Comparison of ENCODE assay signal across 1 cellular context in the genomic region with DNA sequence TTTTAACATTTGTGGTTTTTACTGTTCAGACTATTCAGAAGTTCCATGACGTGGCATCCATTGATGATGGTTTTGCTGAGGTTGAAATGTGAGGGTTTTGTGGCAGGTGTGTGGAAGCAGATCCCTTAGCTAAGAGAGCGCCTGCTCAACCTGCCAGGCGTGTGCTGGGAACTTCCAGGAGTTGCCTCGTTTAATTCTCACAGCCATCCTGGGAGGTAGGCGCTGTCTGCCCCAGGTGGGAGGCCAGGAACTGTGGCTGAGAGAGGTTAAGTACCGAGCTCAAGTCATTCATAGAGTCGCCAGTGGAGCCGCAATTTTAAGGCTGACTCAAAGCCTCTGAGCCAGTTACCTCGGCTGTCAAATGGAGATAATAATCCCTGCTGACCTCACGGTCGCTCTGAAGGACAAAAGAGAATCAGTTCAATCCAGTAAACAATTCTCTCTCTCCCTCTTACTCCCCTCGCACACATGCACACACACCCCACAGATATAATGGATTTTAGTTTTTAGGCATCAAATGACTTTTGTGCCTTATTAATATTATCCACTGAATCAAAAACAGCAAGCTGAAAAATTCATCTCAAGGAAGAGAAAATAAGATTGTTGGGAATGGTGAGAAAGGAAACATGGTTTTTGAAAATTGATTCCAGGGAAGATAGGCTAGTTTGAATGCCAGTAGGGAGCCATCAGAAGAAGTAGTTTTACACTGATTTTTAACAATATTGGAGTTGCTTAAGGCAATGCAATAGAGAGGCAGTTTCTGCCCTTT.
TF ChIP-seq lines count a peak whose summit lies in the region.

No MANE protein-coding gene starts in this region.

TF ChIP-seq in GM12878, 131 proteins besides CTCF, POLR2A, EP300 and RAD21 (continued from another document and continues in another):
- TF ChIP-seq IKZF2 (IDR thresholded peaks at IDR 0.05) (peak; percentile 99 to 100), TCF3 (IDR thresholded peaks at IDR 0.05; ENCODE audit: borderline replicate concordance, insufficient read depth, low read depth, low read length) (peak; percentile 90), BCLAF1 (IDR thresholded peaks at IDR 0.05) (no peak), HCFC1 (IDR thresholded peaks at IDR 0.05; ENCODE audit: low read length) (no peak), CHD4 (IDR thresholded peaks at IDR 0.05) (no peak; the same call in 1 of the 2 replicates), MYB (IDR thresholded peaks at IDR 0.05; ENCODE audit: borderline replicate concordance, low read depth, low read length) (peak; percentile 86; the same call in 1 of the 2 replicates), WRNIP1 (IDR thresholded peaks at IDR 0.05; ENCODE audit: borderline replicate concordance, low read depth, low read length) (peak; percentile 81; the same call in 1 of the 2 replicates), EZH2 (IDR thresholded peaks at IDR 0.05; ENCODE audit: borderline replicate concordance, control insufficient read depth, low read depth, low read length) (no peak), FOXK2 (IDR thresholded peaks at IDR 0.05) (no peak), KAT2A (conservative IDR thresholded peaks at IDR 0.05; ENCODE audit: control insufficient read depth, low read depth, low read length) (no peak), CEBPZ (IDR thresholded peaks at IDR 0.05; ENCODE audit: low read depth, low read length) (no peak), ETV6 (conservative IDR thresholded peaks at IDR 0.05 in 1 of 2, IDR thresholded peaks at IDR 0.05 in 1 of 2; ENCODE audit: borderline replicate concordance in 1 of 2, low read depth in 1 of 2) (peak in 1 of 2 experiments; percentile 76; a peak in 2 of 4 replicates), YBX1 (IDR thresholded peaks at IDR 0.05) (no peak), PKNOX1 (IDR thresholded peaks at IDR 0.05) (no peak; the same call in 1 of the 2 replicates), EGR1 (IDR thresholded peaks at IDR 0.05; ENCODE audit: borderline replicate concordance in 1 of 2, low read depth in 2 of 2, low read length in 2 of 2) (peak in 1 of 2 experiments; percentile 29; a peak in 2 of 3 replicates), CREB1 (IDR thresholded peaks at IDR 0.05; ENCODE audit: low read depth) (no peak), SRF (IDR thresholded peaks at IDR 0.05; ENCODE audit: low read depth in 2 of 2, low read length in 2 of 2) (0 out of 4 replicates have a peak, but pooled peaks of 1 of the 2 experiments have one; percentile 10), RFX5 (IDR thresholded peaks at IDR 0.05; ENCODE audit: low read depth, low read length) (0 out of 2 replicates have a peak, but pooled peaks have one; percentile 18), NR2C2 (IDR thresholded peaks at IDR 0.05; ENCODE audit: borderline replicate concordance, control insufficient read depth, insufficient read length, low read depth) (no peak), JUND (IDR thresholded peaks at IDR 0.05; ENCODE audit: low read depth, low read length) (no peak), IRF4 (IDR thresholded peaks at IDR 0.05; ENCODE audit: low read depth, low read length) (peak; percentile 94)
- TF ChIP-seq, protein P1, sequence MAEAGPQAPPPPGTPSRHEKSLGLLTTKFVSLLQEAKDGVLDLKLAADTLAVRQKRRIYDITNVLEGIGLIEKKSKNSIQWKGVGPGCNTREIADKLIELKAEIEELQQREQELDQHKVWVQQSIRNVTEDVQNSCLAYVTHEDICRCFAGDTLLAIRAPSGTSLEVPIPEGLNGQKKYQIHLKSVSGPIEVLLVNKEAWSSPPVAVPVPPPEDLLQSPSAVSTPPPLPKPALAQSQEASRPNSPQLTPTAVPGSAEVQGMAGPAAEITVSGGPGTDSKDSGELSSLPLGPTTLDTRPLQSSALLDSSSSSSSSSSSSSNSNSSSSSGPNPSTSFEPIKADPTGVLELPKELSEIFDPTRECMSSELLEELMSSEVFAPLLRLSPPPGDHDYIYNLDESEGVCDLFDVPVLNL (IDR thresholded peaks at IDR 0.05; ENCODE audit: low read depth, low read length): no peak
- TF ChIP-seq, protein P2, sequence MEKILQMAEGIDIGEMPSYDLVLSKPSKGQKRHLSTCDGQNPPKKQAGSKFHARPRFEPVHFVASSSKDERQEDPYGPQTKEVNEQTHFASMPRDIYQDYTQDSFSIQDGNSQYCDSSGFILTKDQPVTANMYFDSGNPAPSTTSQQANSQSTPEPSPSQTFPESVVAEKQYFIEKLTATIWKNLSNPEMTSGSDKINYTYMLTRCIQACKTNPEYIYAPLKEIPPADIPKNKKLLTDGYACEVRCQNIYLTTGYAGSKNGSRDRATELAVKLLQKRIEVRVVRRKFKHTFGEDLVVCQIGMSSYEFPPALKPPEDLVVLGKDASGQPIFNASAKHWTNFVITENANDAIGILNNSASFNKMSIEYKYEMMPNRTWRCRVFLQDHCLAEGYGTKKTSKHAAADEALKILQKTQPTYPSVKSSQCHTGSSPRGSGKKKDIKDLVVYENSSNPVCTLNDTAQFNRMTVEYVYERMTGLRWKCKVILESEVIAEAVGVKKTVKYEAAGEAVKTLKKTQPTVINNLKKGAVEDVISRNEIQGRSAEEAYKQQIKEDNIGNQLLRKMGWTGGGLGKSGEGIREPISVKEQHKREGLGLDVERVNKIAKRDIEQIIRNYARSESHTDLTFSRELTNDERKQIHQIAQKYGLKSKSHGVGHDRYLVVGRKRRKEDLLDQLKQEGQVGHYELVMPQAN (conservative IDR thresholded peaks at IDR 0.05): no peak
- TF ChIP-seq, protein P3, sequence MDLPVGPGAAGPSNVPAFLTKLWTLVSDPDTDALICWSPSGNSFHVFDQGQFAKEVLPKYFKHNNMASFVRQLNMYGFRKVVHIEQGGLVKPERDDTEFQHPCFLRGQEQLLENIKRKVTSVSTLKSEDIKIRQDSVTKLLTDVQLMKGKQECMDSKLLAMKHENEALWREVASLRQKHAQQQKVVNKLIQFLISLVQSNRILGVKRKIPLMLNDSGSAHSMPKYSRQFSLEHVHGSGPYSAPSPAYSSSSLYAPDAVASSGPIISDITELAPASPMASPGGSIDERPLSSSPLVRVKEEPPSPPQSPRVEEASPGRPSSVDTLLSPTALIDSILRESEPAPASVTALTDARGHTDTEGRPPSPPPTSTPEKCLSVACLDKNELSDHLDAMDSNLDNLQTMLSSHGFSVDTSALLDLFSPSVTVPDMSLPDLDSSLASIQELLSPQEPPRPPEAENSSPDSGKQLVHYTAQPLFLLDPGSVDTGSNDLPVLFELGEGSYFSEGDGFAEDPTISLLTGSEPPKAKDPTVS (IDR thresholded peaks at IDR 0.05; ENCODE audit: low read depth, low read length): 0 out of 2 replicates have a peak, but pooled peaks have one; percentile 46
- TF ChIP-seq, protein P4, sequence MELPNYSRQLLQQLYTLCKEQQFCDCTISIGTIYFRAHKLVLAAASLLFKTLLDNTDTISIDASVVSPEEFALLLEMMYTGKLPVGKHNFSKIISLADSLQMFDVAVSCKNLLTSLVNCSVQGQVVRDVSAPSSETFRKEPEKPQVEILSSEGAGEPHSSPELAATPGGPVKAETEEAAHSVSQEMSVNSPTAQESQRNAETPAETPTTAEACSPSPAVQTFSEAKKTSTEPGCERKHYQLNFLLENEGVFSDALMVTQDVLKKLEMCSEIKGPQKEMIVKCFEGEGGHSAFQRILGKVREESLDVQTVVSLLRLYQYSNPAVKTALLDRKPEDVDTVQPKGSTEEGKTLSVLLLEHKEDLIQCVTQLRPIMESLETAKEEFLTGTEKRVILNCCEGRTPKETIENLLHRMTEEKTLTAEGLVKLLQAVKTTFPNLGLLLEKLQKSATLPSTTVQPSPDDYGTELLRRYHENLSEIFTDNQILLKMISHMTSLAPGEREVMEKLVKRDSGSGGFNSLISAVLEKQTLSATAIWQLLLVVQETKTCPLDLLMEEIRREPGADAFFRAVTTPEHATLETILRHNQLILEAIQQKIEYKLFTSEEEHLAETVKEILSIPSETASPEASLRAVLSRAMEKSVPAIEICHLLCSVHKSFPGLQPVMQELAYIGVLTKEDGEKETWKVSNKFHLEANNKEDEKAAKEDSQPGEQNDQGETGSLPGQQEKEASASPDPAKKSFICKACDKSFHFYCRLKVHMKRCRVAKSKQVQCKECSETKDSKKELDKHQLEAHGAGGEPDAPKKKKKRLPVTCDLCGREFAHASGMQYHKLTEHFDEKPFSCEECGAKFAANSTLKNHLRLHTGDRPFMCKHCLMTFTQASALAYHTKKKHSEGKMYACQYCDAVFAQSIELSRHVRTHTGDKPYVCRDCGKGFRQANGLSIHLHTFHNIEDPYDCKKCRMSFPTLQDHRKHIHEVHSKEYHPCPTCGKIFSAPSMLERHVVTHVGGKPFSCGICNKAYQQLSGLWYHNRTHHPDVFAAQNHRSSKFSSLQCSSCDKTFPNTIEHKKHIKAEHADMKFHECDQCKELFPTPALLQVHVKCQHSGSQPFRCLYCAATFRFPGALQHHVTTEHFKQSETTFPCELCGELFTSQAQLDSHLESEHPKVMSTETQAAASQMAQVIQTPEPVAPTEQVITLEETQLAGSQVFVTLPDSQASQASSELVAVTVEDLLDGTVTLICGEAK (IDR thresholded peaks at IDR 0.05; ENCODE audit: borderline replicate concordance): no peak; the same call in 1 of the 2 replicates
- TF ChIP-seq, protein P5, sequence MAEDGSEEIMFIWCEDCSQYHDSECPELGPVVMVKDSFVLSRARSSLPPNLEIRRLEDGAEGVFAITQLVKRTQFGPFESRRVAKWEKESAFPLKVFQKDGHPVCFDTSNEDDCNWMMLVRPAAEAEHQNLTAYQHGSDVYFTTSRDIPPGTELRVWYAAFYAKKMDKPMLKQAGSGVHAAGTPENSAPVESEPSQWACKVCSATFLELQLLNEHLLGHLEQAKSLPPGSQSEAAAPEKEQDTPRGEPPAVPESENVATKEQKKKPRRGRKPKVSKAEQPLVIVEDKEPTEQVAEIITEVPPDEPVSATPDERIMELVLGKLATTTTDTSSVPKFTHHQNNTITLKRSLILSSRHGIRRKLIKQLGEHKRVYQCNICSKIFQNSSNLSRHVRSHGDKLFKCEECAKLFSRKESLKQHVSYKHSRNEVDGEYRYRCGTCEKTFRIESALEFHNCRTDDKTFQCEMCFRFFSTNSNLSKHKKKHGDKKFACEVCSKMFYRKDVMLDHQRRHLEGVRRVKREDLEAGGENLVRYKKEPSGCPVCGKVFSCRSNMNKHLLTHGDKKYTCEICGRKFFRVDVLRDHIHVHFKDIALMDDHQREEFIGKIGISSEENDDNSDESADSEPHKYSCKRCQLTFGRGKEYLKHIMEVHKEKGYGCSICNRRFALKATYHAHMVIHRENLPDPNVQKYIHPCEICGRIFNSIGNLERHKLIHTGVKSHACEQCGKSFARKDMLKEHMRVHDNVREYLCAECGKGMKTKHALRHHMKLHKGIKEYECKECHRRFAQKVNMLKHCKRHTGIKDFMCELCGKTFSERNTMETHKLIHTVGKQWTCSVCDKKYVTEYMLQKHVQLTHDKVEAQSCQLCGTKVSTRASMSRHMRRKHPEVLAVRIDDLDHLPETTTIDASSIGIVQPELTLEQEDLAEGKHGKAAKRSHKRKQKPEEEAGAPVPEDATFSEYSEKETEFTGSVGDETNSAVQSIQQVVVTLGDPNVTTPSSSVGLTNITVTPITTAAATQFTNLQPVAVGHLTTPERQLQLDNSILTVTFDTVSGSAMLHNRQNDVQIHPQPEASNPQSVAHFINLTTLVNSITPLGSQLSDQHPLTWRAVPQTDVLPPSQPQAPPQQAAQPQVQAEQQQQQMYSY (CRISPR knock-in tag; IDR thresholded peaks at IDR 0.05): no peak
